Comparison of ENCODE assay signal across 26 cellular contexts in the genomic region with DNA sequence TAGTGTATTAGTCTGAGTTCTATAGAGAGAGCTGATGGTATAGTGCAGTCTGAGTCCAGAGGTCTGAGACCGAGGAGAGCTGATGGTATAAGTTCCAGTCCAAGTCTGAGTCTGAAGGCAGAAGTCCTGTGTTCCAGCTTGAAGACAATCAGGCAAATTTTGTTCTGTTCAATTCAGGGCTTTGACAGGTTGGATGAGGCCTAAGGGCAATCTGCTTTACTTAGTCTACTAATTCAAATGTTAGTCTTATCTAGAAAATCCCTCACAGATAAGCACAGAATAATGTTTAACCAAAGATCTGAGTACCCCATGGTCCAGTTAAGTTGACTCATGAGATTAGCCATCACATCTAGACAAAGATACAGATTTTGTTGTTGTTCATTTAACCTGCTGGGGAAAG.
A peak's percentile ranks its signal among the peaks of the same experiment; 100 is the strongest.
DNase-seq lines count a peak whose midpoint lies in the region; ATAC-seq, FAIRE-seq and TF ChIP-seq lines count a peak whose summit lies in the region.
"Had no signal": no experiment of that assay in that cellular context is flagged by ENCODE, and none has a peak within 500 bp of the region (broad histone marks: within the 10 kb centered on the region; RNA-seq: fewer than 3 reads in every experiment).

No MANE protein-coding gene starts in this region.

- H3K9ac ChIP-seq in K562 (ENCODE audit: insufficient read depth in 1 of 2, low read depth in 2 of 2, low read length in 2 of 2), result no peak overlapping the region
- H3K9ac ChIP-seq: BLaER1 had no signal

- DNase-seq in LoVo (ENCODE audit: low spot score) (peak; percentile 8), K562 (ENCODE audit: extremely low read depth in 1 of 4, low spot score in 3 of 4) (no peak), hepatocyte (ENCODE audit: low spot score) (no peak), small intestine (peak; percentile 33), CD14-positive monocyte (ENCODE audit: low spot score) (no peak), NCI-H2171 (lab: John Stamatoyannopoulos, UW) (no peak), prostate gland (ENCODE audit: low spot score) (no peak)
- no peak for DNase-seq in activated naive CD4-positive, alpha-beta T cell (lab: John Stamatoyannopoulos, UW)
- DNase-seq: 8988T; ACHN; BE2C; C1 segment of cervical spinal cord; CD4-positive, alpha-beta T cell; CD8-positive, alpha-beta T cell; DMS 273 treated with DMSO at 0.1 percent for 48 hours; DMS153; DMS53; DMS79; DND-41; EL; GDM1 had no signal

- H3K4me3 ChIP-seq in K562 (no peak overlapping the region), hepatocyte (no peak overlapping the region), small intestine (ENCODE audit: low read depth in 1 of 2, low read length in 2 of 2) (no peak overlapping the region), prostate gland (no peak overlapping the region)
- H3K4me3 ChIP-seq: BLaER1, GM12878 had no signal

- intact Hi-C loops in K562 (cut with micrococcal nuclease) (no loop called here), CD14-positive monocyte (cut with micrococcal nuclease) (no loop called here), prostate gland (cut with DNase I) (no loop called here)

- H3K36me3 ChIP-seq in K562 (ENCODE audit: control insufficient read depth, insufficient read depth, low read length) (no peaks in the 10 kb centered on the region), hepatocyte (replicated peaks; ENCODE audit: insufficient read depth, low read depth) (no peaks in the 10 kb centered on the region), small intestine (ENCODE audit: control insufficient read depth in 2 of 2, insufficient read depth in 2 of 2, low read length in 2 of 2) (no peaks in the 10 kb centered on the region), prostate gland (no peaks in the 10 kb centered on the region)
- H3K36me3 ChIP-seq: BE2C had no signal

- TF ChIP-seq EP300 in K562 (IDR thresholded peaks at IDR 0.05; ENCODE audit: low read length), result no peak

- H3K4me2 ChIP-seq in K562 (ENCODE audit: insufficient read depth, low read length), result no peak overlapping the region
- H3K4me2 ChIP-seq in hepatocyte, result no peak overlapping the region
- H3K4me2 ChIP-seq: BLaER1 had no signal

- no peaks in the 10 kb centered on the region for H3K9me1 ChIP-seq in K562 (ENCODE audit: control insufficient read depth, insufficient read depth, low read length)

- 60% methylated on average over 1 of the region's 1 CpG for WGBS in K562 (ENCODE audit: insufficient coverage, low coverage, missing lambda C conversion rate)
- WGBS in hepatocyte (ENCODE audit: low lambda C conversion rate, missing lambda C conversion rate), result 64% methylated on average over 1 of the region's 1 CpG
- WGBS in small intestine, 3 donors, result 46 to 80% (median 56%) methylated on average over 1 of the region's 1 CpG
- 96% methylated on average over 1 of the region's 1 CpG for WGBS in prostate gland

- no TSS peak for BruUV-seq in K562 (replicated peaks; lab: Mats Ljungman, UMichigan)

- H3K27ac Mint-ChIP-seq in CD14-positive monocyte, result no peak overlapping the region
- H3K27ac Mint-ChIP-seq: CD4-positive, alpha-beta T cell; CD8-positive, alpha-beta T cell had no signal

- H2AFZ ChIP-seq in K562 (ENCODE audit: low read depth, low read length), result no peak overlapping the region
- H2AFZ ChIP-seq in hepatocyte, result no peak overlapping the region

- H3K27me3 ChIP-seq in K562 (ENCODE audit: control insufficient read depth in 2 of 2, insufficient read depth in 2 of 2, low read length in 2 of 2) (no peaks in the 10 kb centered on the region), hepatocyte (no peaks in the 10 kb centered on the region), small intestine (ENCODE audit: control insufficient read depth in 2 of 2, insufficient read depth in 2 of 2, low read length in 2 of 2) (no peaks in the 10 kb centered on the region), prostate gland (replicated peaks; ENCODE audit: insufficient read depth) (no peaks in the 10 kb centered on the region)
- H3K27me3 ChIP-seq: BE2C, BLaER1 had no signal

- H3K9me3 Mint-ChIP-seq in CD14-positive monocyte, result peaks cover 1 to 17% (median 2%) of the 10 kb centered on the region in 7 donors

- POLR2A ChIA-PET in K562 (lab: Yijun Ruan, JAX), result interaction anchor here (1.5 to 1.8 kb wide), 2 partner anchors 11 to 301 kb away, joined by 4 to 5 read pairs; no protein-coding TSS in a partner anchor

- in situ Hi-C loops in K562 (cut with MboI), result no loop called here

- H3K4me3 Mint-ChIP-seq in CD14-positive monocyte, result no peak overlapping the region
- H3K4me3 Mint-ChIP-seq: CD4-positive, alpha-beta T cell; CD8-positive, alpha-beta T cell had no signal

- no peaks in the 10 kb centered on the region for H3K36me3 Mint-ChIP-seq in CD14-positive monocyte
- H3K36me3 Mint-ChIP-seq: CD8-positive, alpha-beta T cell had no signal

- TF ChIP-seq RAD21 in K562 (CRISPR knock-in tag; conservative IDR thresholded peaks at IDR 0.05 in 1 of 2, IDR thresholded peaks at IDR 0.05 in 1 of 2), result no peak

- peaks cover 0 to 1% (median 0%) of the 10 kb centered on the region in 3 donors for H3K27me3 Mint-ChIP-seq in CD14-positive monocyte (ENCODE audit: low read depth in 3 of 3)
- H3K27me3 Mint-ChIP-seq: CD4-positive, alpha-beta T cell had no signal

- H4K20me1 ChIP-seq in K562 (replicated peaks; ENCODE audit: control insufficient read depth, insufficient read depth, low read length), result no peaks in the 10 kb centered on the region
- no peaks in the 10 kb centered on the region for H4K20me1 ChIP-seq in hepatocyte (ENCODE audit: insufficient read depth, poor library complexity, severe bottlenecking)
- H4K20me1 ChIP-seq: BLaER1 had no signal

- TF ChIP-seq POLR2A in K562 (conservative IDR thresholded peaks at IDR 0.05) (no peak), prostate gland (IDR thresholded peaks at IDR 0.05) (no peak)

- no peaks in the 10 kb centered on the region for H3K9me2 ChIP-seq in hepatocyte (replicated peaks; ENCODE audit: insufficient read depth)

- H3K79me2 ChIP-seq in K562 (ENCODE audit: control insufficient read depth, insufficient read depth, low read length), result no peaks in the 10 kb centered on the region
- no peaks in the 10 kb centered on the region for H3K79me2 ChIP-seq in hepatocyte

- H3K27ac ChIP-seq in K562 (ENCODE audit: extremely low read depth, low read depth, low read length) (no peak overlapping the region), hepatocyte (peak overlapping the region; percentile 39), small intestine (ENCODE audit: low read depth in 1 of 2, low read length in 1 of 2) (no peak overlapping the region), prostate gland (no peak overlapping the region)
- H3K27ac ChIP-seq: BLaER1 had no signal

- H3K9me3 ChIP-seq in K562 (replicated peaks; ENCODE audit: control insufficient read depth, insufficient read depth, low read depth, low read length) (no peaks in the 10 kb centered on the region; the same call in 1 of the 2 replicates), hepatocyte (ENCODE audit: low read depth) (no peaks in the 10 kb centered on the region), small intestine (ENCODE audit: control insufficient read depth, low read depth) (no peaks in the 10 kb centered on the region), prostate gland (no peaks in the 10 kb centered on the region)
- H3K9me3 ChIP-seq: BE2C had no signal

- H3K4me1 ChIP-seq in K562 (replicated peaks in 1 of 2; ENCODE audit: control insufficient read depth in 2 of 2, insufficient read depth in 2 of 2, low read length in 2 of 2), result peaks cover 8 to 28% of the 10 kb centered on the region in 2 experiments; a peak in 4 of 5 replicates
- H3K4me1 ChIP-seq in hepatocyte (ENCODE audit: insufficient read depth), result no peaks in the 10 kb centered on the region
- peaks cover 0 to 8% of the 10 kb centered on the region in 2 donors for H3K4me1 ChIP-seq in small intestine (ENCODE audit: control insufficient read depth in 2 of 2, insufficient read depth in 1 of 2, low read depth in 1 of 2, low read length in 1 of 2)
- H3K4me1 ChIP-seq in prostate gland (replicated peaks), result no peaks in the 10 kb centered on the region
- H3K4me1 ChIP-seq: BE2C had no signal

- no peak for FAIRE-seq in K562 (lab: Jason Lieb, UNC)
- no peak for FAIRE-seq in small intestine (lab: Jason Lieb, UNC)
- FAIRE-seq: A204.1, GM12878, GM12892, GM18507 had no signal

- CTCF ChIA-PET in K562 (lab: Yijun Ruan, JAX; ENCODE audit: low intra/inter-chr PET ratio), result no interaction called here

- no peak for TF ChIP-seq CTCF in K562 (IDR thresholded peaks at IDR 0.05 in 2 of 3, conservative IDR thresholded peaks at IDR 0.05 in 1 of 3; ENCODE audit: insufficient read depth in 2 of 3, low read depth in 1 of 3, low read length in 3 of 3)
- TF ChIP-seq CTCF in hepatocyte (IDR thresholded peaks at IDR 0.05; ENCODE audit: poor library complexity), result no peak
- TF ChIP-seq CTCF in CD14-positive monocyte (IDR thresholded peaks at IDR 0.05), result no peak
- no peak for TF ChIP-seq CTCF in prostate gland (IDR thresholded peaks at IDR 0.05)

- H3K4me1 Mint-ChIP-seq in CD14-positive monocyte, result peaks cover 13% of the 10 kb centered on the region

- no peak for ATAC-seq in K562
- ATAC-seq: CD8-positive, alpha-beta T cell; GM12878 had no signal

TF ChIP-seq in K562, 482 proteins besides CTCF, POLR2A, EP300 and RAD21 (continues in another document):
- TF ChIP-seq, protein P1, sequence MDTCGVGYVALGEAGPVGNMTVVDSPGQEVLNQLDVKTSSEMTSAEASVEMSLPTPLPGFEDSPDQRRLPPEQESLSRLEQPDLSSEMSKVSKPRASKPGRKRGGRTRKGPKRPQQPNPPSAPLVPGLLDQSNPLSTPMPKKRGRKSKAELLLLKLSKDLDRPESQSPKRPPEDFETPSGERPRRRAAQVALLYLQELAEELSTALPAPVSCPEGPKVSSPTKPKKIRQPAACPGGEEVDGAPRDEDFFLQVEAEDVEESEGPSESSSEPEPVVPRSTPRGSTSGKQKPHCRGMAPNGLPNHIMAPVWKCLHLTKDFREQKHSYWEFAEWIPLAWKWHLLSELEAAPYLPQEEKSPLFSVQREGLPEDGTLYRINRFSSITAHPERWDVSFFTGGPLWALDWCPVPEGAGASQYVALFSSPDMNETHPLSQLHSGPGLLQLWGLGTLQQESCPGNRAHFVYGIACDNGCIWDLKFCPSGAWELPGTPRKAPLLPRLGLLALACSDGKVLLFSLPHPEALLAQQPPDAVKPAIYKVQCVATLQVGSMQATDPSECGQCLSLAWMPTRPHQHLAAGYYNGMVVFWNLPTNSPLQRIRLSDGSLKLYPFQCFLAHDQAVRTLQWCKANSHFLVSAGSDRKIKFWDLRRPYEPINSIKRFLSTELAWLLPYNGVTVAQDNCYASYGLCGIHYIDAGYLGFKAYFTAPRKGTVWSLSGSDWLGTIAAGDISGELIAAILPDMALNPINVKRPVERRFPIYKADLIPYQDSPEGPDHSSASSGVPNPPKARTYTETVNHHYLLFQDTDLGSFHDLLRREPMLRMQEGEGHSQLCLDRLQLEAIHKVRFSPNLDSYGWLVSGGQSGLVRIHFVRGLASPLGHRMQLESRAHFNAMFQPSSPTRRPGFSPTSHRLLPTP (IDR thresholded peaks at IDR 0.05; ENCODE audit: borderline replicate concordance, extremely low read depth, insufficient read length), result no peak

Comparison
In these comparisons a context has a peak if more than half of its experiments do, and no peak if none do; other contexts are left out.
1. DNase-seq: peak in LoVo (single experiment) and small intestine (single experiment); none in K562 (0 of 4), hepatocyte (single experiment), CD14-positive monocyte (single experiment), NCI-H2171 (single experiment), prostate gland (single experiment) and activated naive CD4-positive, alpha-beta T cell (0 of 4).